In genomic region chr5:83576341-83576740, GRCh38 we compare ENCODE assay signal across 1 cellular context.
A peak's percentile ranks its signal among the peaks of the same experiment; 100 is the strongest.
TF ChIP-seq lines count a peak whose summit lies in the region.

No MANE protein-coding gene starts in this region.

TF ChIP-seq in HepG2, 621 proteins besides CTCF, POLR2A, EP300 and RAD21 (continued from another document):
- TF ChIP-seq MAFK (conservative IDR thresholded peaks at IDR 0.05 in 1 of 2, IDR thresholded peaks at IDR 0.05 in 1 of 2; ENCODE audit: low read length in 2 of 2) = peak in 1 of 2 experiments; percentile 10; a peak in 1 of 4 replicates
- no peak for TF ChIP-seq FOXA1 (IDR thresholded peaks at IDR 0.05)
- TF ChIP-seq FOXA1 (CRISPR knock-in tag; IDR thresholded peaks at IDR 0.05) = no peak
- no peak for TF ChIP-seq TBP (CRISPR knock-in tag; IDR thresholded peaks at IDR 0.05)
- TF ChIP-seq ZNF432 (CRISPR knock-in tag; IDR thresholded peaks at IDR 0.05; ENCODE audit: borderline replicate concordance) = no peak
- TF ChIP-seq ZNF263 (CRISPR knock-in tag; IDR thresholded peaks at IDR 0.05) = no peak
- peak; percentile 56 for TF ChIP-seq NFE2L2 (IDR thresholded peaks at IDR 0.05; ENCODE audit: low read length)
- no peak for TF ChIP-seq ZNF616 (CRISPR knock-in tag; IDR thresholded peaks at IDR 0.05; ENCODE audit: low read depth)
- TF ChIP-seq ZNF362 (CRISPR knock-in tag; IDR thresholded peaks at IDR 0.05; ENCODE audit: borderline replicate concordance) = no peak
- no peak for TF ChIP-seq JDP2 (CRISPR knock-in tag; IDR thresholded peaks at IDR 0.05; ENCODE audit: borderline replicate concordance)
- TF ChIP-seq ZBTB20 (CRISPR knock-in tag; IDR thresholded peaks at IDR 0.05; ENCODE audit: borderline replicate concordance, low read depth) = no peak
- no peak for TF ChIP-seq FOXM1 (CRISPR knock-in tag; IDR thresholded peaks at IDR 0.05)
- TF ChIP-seq STAG1 (CRISPR knock-in tag; IDR thresholded peaks at IDR 0.05) = no peak
- TF ChIP-seq ZNF136 (CRISPR knock-in tag; IDR thresholded peaks at IDR 0.05; ENCODE audit: low read depth) = no peak
- no peak for TF ChIP-seq JUNB (CRISPR knock-in tag; IDR thresholded peaks at IDR 0.05; ENCODE audit: borderline replicate concordance)
- TF ChIP-seq ZNF646 (CRISPR knock-in tag; IDR thresholded peaks at IDR 0.05) = no peak
